8 cellular contexts compared by ENCODE assay signal in genomic region chr6:15244605-15245360, GRCh38. TPM values are rescaled to one million over a fixed set of nuclear protein-coding genes. Genes with fewer than 3 reads are reported as not detected.
DNase-seq lines count a peak whose midpoint lies in the region; ATAC-seq and TF ChIP-seq lines count a peak whose summit lies in the region.

No MANE protein-coding gene starts in this region.

- ATAC-seq in GM19351 (IDR thresholded peaks at IDR 0.05; ENCODE audit: unreplicated experiment) (peak; percentile 27), heart right ventricle (peak; percentile 22 to 53 (median 45)), HG03097 (IDR thresholded peaks at IDR 0.05; ENCODE audit: low FRiP score, unreplicated experiment) (no peak)

- H3K4me1 ChIP-seq in BLaER1 treated with 17β-estradiol and CSF1 and Interleukin-3, amounts not matched to agents 10 nM and 100 nM: peaks cover 30 to 39% (median 35%) of the 10 kb centered on the region in 10 experiments
- H3K4me1 ChIP-seq in adrenal gland (replicated peaks in 1 of 2) (peaks cover 0 to 28% of the 10 kb centered on the region in 2 donors), heart right ventricle (peaks cover 0 to 41% (median 32%) of the 10 kb centered on the region in 9 donors)

- CTCF ChIA-PET in RWPE1 (lab: Yijun Ruan, JAX): interaction anchor here (0.6 kb wide), 1 partner anchor 113 kb away, joined by 3 read pairs; no protein-coding TSS in a partner anchor

- TF ChIP-seq CTCF in RWPE1 (conservative IDR thresholded peaks at IDR 0.05; ENCODE audit: low read depth) (no peak), adrenal gland (IDR thresholded peaks at IDR 0.05) (peak in 1 of 6 experiments; percentile 6), heart right ventricle (IDR thresholded peaks at IDR 0.05) (peak in 1 of 9 donors; percentile 23)

- peak overlapping the region; percentile 70 to 97 (median 91) for H3K27ac ChIP-seq in BLaER1 treated with 17β-estradiol and CSF1 and Interleukin-3, amounts not matched to agents 10 nM and 100 nM
- H3K27ac ChIP-seq in RWPE1 (peak overlapping the region; percentile 97), adrenal gland (peak overlapping the region in 4 of 5 donors; percentile 86 to 98 (median 94)), heart right ventricle (peak overlapping the region; percentile 90 to 98 (median 94))

- peak overlapping the region; percentile 80 to 97 (median 86) for H3K4me3 ChIP-seq in BLaER1 treated with 17β-estradiol and CSF1 and Interleukin-3, amounts not matched to agents 10 nM and 100 nM
- peak overlapping the region in 3 of 4 donors; percentile 11 to 97 (median 79) for H3K4me3 ChIP-seq in adrenal gland
- peak overlapping the region; percentile 56 to 90 (median 82) for H3K4me3 ChIP-seq in heart right ventricle

- TF ChIP-seq POLR2A in adrenal gland (IDR thresholded peaks at IDR 0.05): peak in 1 of 2 donors; percentile 35

- no peaks in the 10 kb centered on the region for H3K27me3 ChIP-seq in BLaER1 treated with 17β-estradiol and CSF1 and Interleukin-3, amounts not matched to agents 10 nM and 100 nM
- no peaks in the 10 kb centered on the region for H3K27me3 ChIP-seq in adrenal gland
- H3K27me3 ChIP-seq in heart right ventricle: no peaks in the 10 kb centered on the region

- peak overlapping the region; percentile 83 to 97 (median 93) for H3K4me2 ChIP-seq in BLaER1 treated with 17β-estradiol and CSF1 and Interleukin-3, amounts not matched to agents 10 nM and 100 nM

- peaks cover 11 to 32% (median 25%) of the 10 kb centered on the region in 11 experiments; a peak in 21 of 22 replicates for H4K20me1 ChIP-seq in BLaER1 treated with 17β-estradiol and CSF1 and Interleukin-3, amounts not matched to agents 10 nM and 100 nM

- no peaks in the 10 kb centered on the region for H3K36me3 ChIP-seq in BLaER1 treated with 17β-estradiol and CSF1 and Interleukin-3, amounts not matched to agents 10 nM and 100 nM
- H3K36me3 ChIP-seq in adrenal gland (replicated peaks in 1 of 2) (no peaks in the 10 kb centered on the region), heart right ventricle (no peaks in the 10 kb centered on the region)

- 1% methylated on average over 15 to 87 of the region's 92 CpGs for WGBS in adrenal gland, 4 donors
- 1 to 2% methylated on average over 69 to 91 of the region's 92 CpGs for WGBS in heart right ventricle, 2 donors

- H3K9me3 ChIP-seq in BLaER1 treated with 17β-estradiol and CSF1 and Interleukin-3, amounts not matched to agents 10 nM and 100 nM (replicated peaks in 1 of 11): no peaks in the 10 kb centered on the region
- H3K9me3 ChIP-seq in adrenal gland (replicated peaks in 1 of 3) (no peaks in the 10 kb centered on the region), heart right ventricle (no peaks in the 10 kb centered on the region)

- peak overlapping the region; percentile 83 to 96 (median 93) for H3K9ac ChIP-seq in BLaER1 treated with 17β-estradiol and CSF1 and Interleukin-3, amounts not matched to agents 10 nM and 100 nM

- DNase-seq in HT-29 (ENCODE audit: low spot score) (peak; percentile 56), RWPE1 (ENCODE audit: low spot score) (peak; percentile 45), adrenal gland (peak in 6 of 7 donors; percentile 77 to 91 (median 84)), heart right ventricle (peak; percentile 85), posterior vena cava (ENCODE audit: low spot score) (peak; percentile 94)

- POLR2A ChIA-PET in RWPE1 (lab: Yijun Ruan, JAX; ENCODE audit: low non-redundant PET): interaction anchor here (0.6 kb wide), 1 partner anchor 39 kb away, joined by 4 read pairs; no protein-coding TSS in a partner anchor

- intact Hi-C loops in adrenal gland (cut with DNase I) (no loop called here), heart right ventricle (cut with DNase I) (loop anchor here in 8 of 10 donors (1.0 to 10.0 kb wide), 21 partner anchors 118 to 1040 kb away; no protein-coding TSS in a partner anchor), posterior vena cava (cut with DNase I) (no loop called here)

RNA-seq across cellular contexts. Expression of gene JARID2, which starts 1.1 kb away (rescaled TPM):
- total RNA-seq in HT-29 (2014; rRNA removed; shearing (Covaris generic)): 6.7 and 6.9 TPM in 2 replicates
- total RNA-seq in adrenal gland (10 to 100 TPM in 3 of 8 donors, 1 to 10 TPM in 5; 3.0 to 12.3 (median 8.4) TPM), heart right ventricle (10 to 100 TPM in 4 of 10 donors, 1 to 10 TPM in 6; 5.8 to 11.6 (median 9.4) TPM), posterior vena cava (1 to 10 TPM; 8.3 to 9.5 TPM)
- polyA plus RNA-seq in adrenal gland (1 to 10 TPM; 5.2 to 6.1 (median 5.3) TPM), heart right ventricle (1 to 10 TPM; 2.3 to 5.1 TPM)

Comparison
In these comparisons a context has a peak if more than half of its experiments do, and no peak if none do; other contexts are left out.
1. intact Hi-C loops: an anchor here in heart right ventricle (1.0 to 10.0 kb wide); none called in adrenal gland and posterior vena cava.